Comparison of ENCODE assay signal across 8 cellular contexts in genomic region chr19:45643024-45643926, GRCh38. TPM values are rescaled to one million over a fixed set of nuclear protein-coding genes. Genes with fewer than 3 reads are reported as not detected.
A peak's percentile ranks its signal among the peaks of the same experiment; 100 is the strongest.
DNase-seq lines count a peak whose midpoint lies in the region; ATAC-seq and TF ChIP-seq lines count a peak whose summit lies in the region.

No MANE protein-coding gene starts in this region.

- H3K9me3 Mint-ChIP-seq in activated T-cell treated with anti-CD3 and anti-CD28 coated beads, Interleukin-2, amount 50 U/mL, for 4 hours: peaks cover 8% of the 10 kb centered on the region
- peaks cover 0 to 3% (median 0%) of the 10 kb centered on the region in 11 donors for H3K9me3 Mint-ChIP-seq in naive thymus-derived CD4-positive, alpha-beta T cell
- H3K9me3 Mint-ChIP-seq in stimulated activated memory B cell treated with anti-CD40 and anti-IgM and Interleukin-4, amounts not matched to agents 10 μg/mL and 1 μg/mL and 100 μg/mL, for 72 hours: peaks cover 3% of the 10 kb centered on the region

- H3K9me2 ChIP-seq in Karpas-422 (replicated peaks; ENCODE audit: insufficient read depth, low read length): no peaks in the 10 kb centered on the region

- H3K9me3 ChIP-seq in Karpas-422 (ENCODE audit: low read length): no peaks in the 10 kb centered on the region
- no peaks in the 10 kb centered on the region for H3K9me3 ChIP-seq in esophagus squamous epithelium
- no peaks in the 10 kb centered on the region for H3K9me3 ChIP-seq in naive thymus-derived CD4-positive, alpha-beta T cell (ENCODE audit: control insufficient read depth in 2 of 3, low read length in 3 of 3)

- DNase-seq in NK-92 treated with Interleukin-12 subunit alpha and Interleukin-12 subunit beta, amount 100 ng/mL, for 24 hours (lab: John Stamatoyannopoulos, UW): peak; percentile 81
- DNase-seq in NK-92 (lab: John Stamatoyannopoulos, UW; ENCODE audit: unreplicated experiment) (no peak), Karpas-422 (peak; percentile 96), esophagus squamous epithelium (lab: John Stamatoyannopoulos, UW) (peak; percentile 29)
- DNase-seq in activated T-cell treated with anti-CD3 and anti-CD28 coated beads, Interleukin-2, amount 50 U/mL, for 4 hours: peak; percentile 95
- DNase-seq in naive thymus-derived CD4-positive, alpha-beta T cell: peak; percentile 78 to 97 (median 90)

- H3K4me1 ChIP-seq in Karpas-422 (ENCODE audit: low read length) (peaks cover 57% of the 10 kb centered on the region), esophagus squamous epithelium (peaks cover 29 to 71% (median 45%) of the 10 kb centered on the region in 3 donors)
- H3K4me1 ChIP-seq in naive thymus-derived CD4-positive, alpha-beta T cell (ENCODE audit: control insufficient read depth in 2 of 2, insufficient read depth in 2 of 2, low read length in 2 of 2): peaks cover 22 to 25% of the 10 kb centered on the region in 2 donors

- H3K27ac ChIP-seq in Karpas-422 (ENCODE audit: low read length) (no peak overlapping the region; the same call in 1 of the 2 replicates), esophagus squamous epithelium (peak overlapping the region in 3 of 4 donors; percentile 86 to 91 (median 90))
- peak overlapping the region; percentile 78 for H3K27ac ChIP-seq in naive thymus-derived CD4-positive, alpha-beta T cell (ENCODE audit: low read depth, low read length)

- H2AFZ ChIP-seq in Karpas-422 (ENCODE audit: low read length): peak overlapping the region; percentile 90; the same call in 1 of the 2 replicates

- intact Hi-C loops in esophagus squamous epithelium (cut with DNase I): loop anchor here (5.0 to 10.0 kb wide), 2 partner anchors 46 to 118 kb away; no protein-coding TSS in a partner anchor
- intact Hi-C loops in naive thymus-derived CD4-positive, alpha-beta T cell (cut with micrococcal nuclease): loop anchor here (1.0 to 2.0 kb wide), 7 partner anchors 36 to 165 kb away; no protein-coding TSS in a partner anchor

- peaks cover 3% of the 10 kb centered on the region for H3K27me3 Mint-ChIP-seq in activated T-cell treated with anti-CD3 and anti-CD28 coated beads, Interleukin-2, amount 50 U/mL, for 4 hours (ENCODE audit: low read depth)
- peaks cover 0 to 6% (median 3%) of the 10 kb centered on the region in 5 donors for H3K27me3 Mint-ChIP-seq in naive thymus-derived CD4-positive, alpha-beta T cell
- no peaks in the 10 kb centered on the region for H3K27me3 Mint-ChIP-seq in stimulated activated memory B cell treated with anti-CD40 and anti-IgM and Interleukin-4, amounts not matched to agents 10 μg/mL and 1 μg/mL and 100 μg/mL, for 72 hours

- peak; percentile 52 to 59 for ATAC-seq in activated T-cell treated with anti-CD3 and anti-CD28 coated beads, Interleukin-2, amount 50 U/mL, for 4 hours
- peak; percentile 44 for ATAC-seq in naive thymus-derived CD4-positive, alpha-beta T cell
- ATAC-seq in stimulated activated memory B cell treated with anti-CD40 and anti-IgM and Interleukin-4, amounts not matched to agents 10 μg/mL and 1 μg/mL and 100 μg/mL, for 72 hours: peak; percentile 58

- H3K4me2 ChIP-seq in Karpas-422 (ENCODE audit: low read depth, low read length, poor library complexity, severe bottlenecking): peak overlapping the region; percentile 76

- no peaks in the 10 kb centered on the region for H4K20me1 ChIP-seq in Karpas-422 (ENCODE audit: insufficient read depth, low read depth, low read length)

- H3K27me3 ChIP-seq in Karpas-422 (ENCODE audit: low read length) (no peaks in the 10 kb centered on the region), esophagus squamous epithelium (peaks cover 0 to 39% (median 6%) of the 10 kb centered on the region in 4 donors)
- H3K27me3 ChIP-seq in naive thymus-derived CD4-positive, alpha-beta T cell (ENCODE audit: control insufficient read depth in 2 of 2, insufficient read depth in 2 of 2, low read length in 2 of 2): no peaks in the 10 kb centered on the region

- WGBS in esophagus squamous epithelium, 2 donors: 0 to 6% methylated on average over 12 to 22 of the region's 39 CpGs

- H3K4me3 ChIP-seq in Karpas-422 (ENCODE audit: low read length): peak overlapping the region; percentile 65
- peak overlapping the region in 1 of 4 donors; percentile 37 for H3K4me3 ChIP-seq in esophagus squamous epithelium
- no peak overlapping the region for H3K4me3 ChIP-seq in naive thymus-derived CD4-positive, alpha-beta T cell (ENCODE audit: low read length)

- H3K36me3 Mint-ChIP-seq in activated T-cell treated with anti-CD3 and anti-CD28 coated beads, Interleukin-2, amount 50 U/mL, for 4 hours (ENCODE audit: insufficient read depth): peaks cover 12% of the 10 kb centered on the region
- peaks cover 0 to 11% (median 0%) of the 10 kb centered on the region in 5 donors for H3K36me3 Mint-ChIP-seq in naive thymus-derived CD4-positive, alpha-beta T cell
- peaks cover 14% of the 10 kb centered on the region for H3K36me3 Mint-ChIP-seq in stimulated activated memory B cell treated with anti-CD40 and anti-IgM and Interleukin-4, amounts not matched to agents 10 μg/mL and 1 μg/mL and 100 μg/mL, for 72 hours

- H3K36me3 ChIP-seq in Karpas-422 (ENCODE audit: insufficient read depth, low read length) (no peaks in the 10 kb centered on the region), esophagus squamous epithelium (no peaks in the 10 kb centered on the region)
- H3K36me3 ChIP-seq in naive thymus-derived CD4-positive, alpha-beta T cell (ENCODE audit: control insufficient read depth in 2 of 3, insufficient read depth in 3 of 3, low read length in 3 of 3): no peaks in the 10 kb centered on the region

- POLR2A ChIA-PET in naive thymus-derived CD4-positive, alpha-beta T cell (lab: Charles Lee): interaction anchor here (0.5 to 1.7 kb wide), 7 partner anchors 47 to 792 kb away, joined by 3 to 5 read pairs (median 4); no protein-coding TSS in a partner anchor

- TF ChIP-seq CTCF in esophagus squamous epithelium (IDR thresholded peaks at IDR 0.05): peak; percentile 94 to 99 (median 98)

- CTCF ChIA-PET in naive thymus-derived CD4-positive, alpha-beta T cell (lab: Charles Lee): interaction anchor here (0.7 to 4.7 kb wide), 15 partner anchors 9 to 758 kb away, joined by 3 to 44 read pairs (median 6); partner anchors contain the start of gene OPA3

- peaks cover 40% of the 10 kb centered on the region for H3K4me1 Mint-ChIP-seq in activated T-cell treated with anti-CD3 and anti-CD28 coated beads, Interleukin-2, amount 50 U/mL, for 4 hours (ENCODE audit: low read depth)
- H3K4me1 Mint-ChIP-seq in naive thymus-derived CD4-positive, alpha-beta T cell: peaks cover 31 to 54% (median 43%) of the 10 kb centered on the region in 7 donors
- peaks cover 61% of the 10 kb centered on the region for H3K4me1 Mint-ChIP-seq in stimulated activated memory B cell treated with anti-CD40 and anti-IgM and Interleukin-4, amounts not matched to agents 10 μg/mL and 1 μg/mL and 100 μg/mL, for 72 hours

- H3K79me2 ChIP-seq in Karpas-422 (ENCODE audit: low read length): peaks cover 8% of the 10 kb centered on the region

- H3K9ac ChIP-seq in Karpas-422 (ENCODE audit: low read length): peak overlapping the region; percentile 61

- TF ChIP-seq POLR2A in esophagus squamous epithelium (IDR thresholded peaks at IDR 0.05): no peak

- H3K4me3 Mint-ChIP-seq in activated T-cell treated with anti-CD3 and anti-CD28 coated beads, Interleukin-2, amount 50 U/mL, for 4 hours: peak overlapping the region; percentile 95
- peak overlapping the region; percentile 61 to 91 (median 80) for H3K4me3 Mint-ChIP-seq in naive thymus-derived CD4-positive, alpha-beta T cell
- H3K4me3 Mint-ChIP-seq in stimulated activated memory B cell treated with anti-CD40 and anti-IgM and Interleukin-4, amounts not matched to agents 10 μg/mL and 1 μg/mL and 100 μg/mL, for 72 hours: peak overlapping the region; percentile 64

- peak overlapping the region; percentile 52 to 92 (median 85) for H3K27ac Mint-ChIP-seq in naive thymus-derived CD4-positive, alpha-beta T cell
- peak overlapping the region; percentile 86 for H3K27ac Mint-ChIP-seq in stimulated activated memory B cell treated with anti-CD40 and anti-IgM and Interleukin-4, amounts not matched to agents 10 μg/mL and 1 μg/mL and 100 μg/mL, for 72 hours

RNA-seq across cellular contexts. Expression of gene EML2, which starts 4.1 kb away (rescaled TPM):
- 40.3 and 86.4 TPM in 2 replicates for total RNA-seq in Karpas-422 (2014; rRNA removed; shearing (Covaris generic); ENCODE audit: low replicate concordance)
- 63.8 TPM for polyA plus RNA-seq in PFSK-1 (2012; ENCODE audit: insufficient read length, low read depth)
- total RNA-seq in activated T-cell treated with anti-CD3 and anti-CD28 coated beads, Interleukin-2, amount 50 U/mL, for 4 hours: 100 to 1,000 TPM; 136 to 178 (median 150) TPM
- 100 to 1,000 TPM in 1 of 4 donors, 10 to 100 TPM in 3; 38.6 to 617 (median 58.3) TPM for total RNA-seq in esophagus squamous epithelium
- total RNA-seq in naive thymus-derived CD4-positive, alpha-beta T cell: 100 to 1,000 TPM in 1 of 5 experiments, 10 to 100 TPM in 4; 57.4 to 128 (median 58.6) TPM
- polyA plus RNA-seq in naive thymus-derived CD4-positive, alpha-beta T cell: 10 to 100 TPM; 11.3 to 17.5 TPM

RNA-seq across cellular contexts. Expression of gene GIPR, which starts 24.7 kb away (rescaled TPM):
- 3.9 and 6.1 TPM in 2 replicates for total RNA-seq in Karpas-422 (2014; rRNA removed; shearing (Covaris generic); ENCODE audit: low replicate concordance)
- polyA plus RNA-seq in PFSK-1 (2012; ENCODE audit: insufficient read length, low read depth): 4.1 TPM
- total RNA-seq in activated T-cell treated with anti-CD3 and anti-CD28 coated beads, Interleukin-2, amount 50 U/mL, for 4 hours: 1 to 10 TPM in 2 of 3 donors, under 1 TPM in 1; 0.66 to 1.4 (median 1.0) TPM
- 1 to 10 TPM in 1 of 4 donors, under 1 TPM in 3; 0.44 to 1.1 (median 0.63) TPM for total RNA-seq in esophagus squamous epithelium
- total RNA-seq in naive thymus-derived CD4-positive, alpha-beta T cell: 1 to 10 TPM; 4.6 to 7.4 (median 6.0) TPM
- under 1 TPM in 1 of 2 donors, not detected in 1; 0.15 TPM for polyA plus RNA-seq in naive thymus-derived CD4-positive, alpha-beta T cell

RNA-seq across cellular contexts. Expression of gene GPR4, which starts 41.3 kb away (rescaled TPM):
- total RNA-seq in Karpas-422 (2014; rRNA removed; shearing (Covaris generic); ENCODE audit: low replicate concordance): 0.26 and 0.83 TPM in 2 replicates
- 1.2 TPM for polyA plus RNA-seq in PFSK-1 (2012; ENCODE audit: insufficient read length, low read depth)
- total RNA-seq in activated T-cell treated with anti-CD3 and anti-CD28 coated beads, Interleukin-2, amount 50 U/mL, for 4 hours: under 1 TPM in 1 of 3 donors, not detected in 2; 0.05 TPM
- total RNA-seq in esophagus squamous epithelium: 1 to 10 TPM in 3 of 4 donors, under 1 TPM in 1; 0.76 to 1.4 (median 1.2) TPM
- total RNA-seq in naive thymus-derived CD4-positive, alpha-beta T cell: not detected
- polyA plus RNA-seq in naive thymus-derived CD4-positive, alpha-beta T cell: not detected

RNA-seq across cellular contexts. Expression of gene SNRPD2, which starts 48.5 kb away (rescaled TPM):
- 540 and 645 TPM in 2 replicates for total RNA-seq in Karpas-422 (2014; rRNA removed; shearing (Covaris generic); ENCODE audit: low replicate concordance)
- 506 TPM for polyA plus RNA-seq in PFSK-1 (2012; ENCODE audit: insufficient read length, low read depth)
- 100 to 1,000 TPM; 903 to 949 (median 911) TPM for total RNA-seq in activated T-cell treated with anti-CD3 and anti-CD28 coated beads, Interleukin-2, amount 50 U/mL, for 4 hours
- 100 to 1,000 TPM; 131 to 240 (median 186) TPM for total RNA-seq in esophagus squamous epithelium
- total RNA-seq in naive thymus-derived CD4-positive, alpha-beta T cell: 100 to 1,000 TPM; 301 to 537 (median 405) TPM
- 1,000 to 10,000 TPM; 1,209 to 1,262 TPM for polyA plus RNA-seq in naive thymus-derived CD4-positive, alpha-beta T cell

RNA-seq across cellular contexts. Expression of gene QPCTL, which starts 49.2 kb away (rescaled TPM):
- 21.4 and 30.3 TPM in 2 replicates for total RNA-seq in Karpas-422 (2014; rRNA removed; shearing (Covaris generic); ENCODE audit: low replicate concordance)
- polyA plus RNA-seq in PFSK-1 (2012; ENCODE audit: insufficient read length, low read depth): 18.7 TPM
- 10 to 100 TPM; 10.3 to 13.2 (median 12.3) TPM for total RNA-seq in activated T-cell treated with anti-CD3 and anti-CD28 coated beads, Interleukin-2, amount 50 U/mL, for 4 hours
- total RNA-seq in esophagus squamous epithelium: 1 to 10 TPM; 3.3 to 6.9 (median 5.5) TPM
- 1 to 10 TPM; 6.1 to 8.9 (median 7.9) TPM for total RNA-seq in naive thymus-derived CD4-positive, alpha-beta T cell
- polyA plus RNA-seq in naive thymus-derived CD4-positive, alpha-beta T cell: 1 to 10 TPM; 1.2 to 1.9 TPM
